ENCODE assay signal across 14 cellular contexts in genomic region chr6:17413313-17413750, GRCh38. TPM values are rescaled to one million over a fixed set of nuclear protein-coding genes. Genes with fewer than 3 reads are reported as not detected.
DNase-seq lines count a peak whose midpoint lies in the region; FAIRE-seq and TF ChIP-seq lines count a peak whose summit lies in the region.
"Had no signal": no experiment of that assay in that cellular context is flagged by ENCODE, and none has a peak within 500 bp of the region (broad histone marks: within the 10 kb centered on the region; RNA-seq: fewer than 3 reads in every experiment).

No MANE protein-coding gene starts in this region.

- no peaks in the 10 kb centered on the region for H3K36me3 ChIP-seq in keratinocyte (ENCODE audit: control insufficient read depth in 2 of 2, extremely low read depth in 1 of 2, insufficient read depth in 2 of 2, low read length in 2 of 2)

- H3K27ac ChIP-seq in keratinocyte (ENCODE audit: control insufficient read depth, insufficient read depth, low read length) (no peak overlapping the region), coronary artery (peak overlapping the region in 1 of 2 donors; percentile 11)
- H3K27ac ChIP-seq: PC-9 had no signal

- H3K27me3 Mint-ChIP-seq in HFFc6 (ENCODE audit: insufficient read depth), result peaks cover 2% of the 10 kb centered on the region

- no peak overlapping the region for H2AFZ ChIP-seq in keratinocyte (ENCODE audit: control insufficient read depth, low read length)
- H2AFZ ChIP-seq: PC-9 had no signal

- dilution Hi-C loops in keratinocyte (cut with MboI; ENCODE audit: extremely low pct_ligation_motif_present, low sequenced_read_pairs), result no loop called here

- peaks cover 18% of the 10 kb centered on the region for H3K4me1 ChIP-seq in keratinocyte (ENCODE audit: control insufficient read depth, extremely low read depth, insufficient read depth, low read length)

- POLR2A ChIA-PET in AG04449 (lab: Yijun Ruan, JAX), result no interaction called here

- no peak for TF ChIP-seq CTCF in AG04449 (IDR thresholded peaks at IDR 0.05; ENCODE audit: insufficient read depth, low read length, missing control alignments)
- TF ChIP-seq CTCF in HFFc6 (IDR thresholded peaks at IDR 0.05), result no peak
- TF ChIP-seq CTCF in astrocyte of the spinal cord (IDR thresholded peaks at IDR 0.05; ENCODE audit: low read depth, low read length), result no peak
- no peak for TF ChIP-seq CTCF in keratinocyte (optimal IDR thresholded peaks at IDR 0.05 in 1 of 3, IDR thresholded peaks at IDR 0.05 in 1 of 3, conservative IDR thresholded peaks at IDR 0.05 in 1 of 3; ENCODE audit: extremely low read depth in 1 of 3, insufficient read depth in 2 of 3, low read length in 3 of 3)
- no peak for TF ChIP-seq CTCF in coronary artery (IDR thresholded peaks at IDR 0.05)

- no peaks in the 10 kb centered on the region for H3K27me3 ChIP-seq in keratinocyte (ENCODE audit: control insufficient read depth, extremely low read depth, insufficient read depth, low read length)

- H3K36me3 Mint-ChIP-seq in HFFc6 (ENCODE audit: low read depth), result peaks cover 51% of the 10 kb centered on the region

- H3K4me3 Mint-ChIP-seq in HFFc6, result peak overlapping the region; percentile 79

- peak overlapping the region; percentile 3 for H3K4me2 ChIP-seq in keratinocyte (ENCODE audit: control insufficient read depth, extremely low read depth, insufficient read depth, low read depth, low read length)
- H3K4me2 ChIP-seq: PC-9 had no signal

- H3K4me3 ChIP-seq in AG04449 (ENCODE audit: low read depth, low read length) (no peak overlapping the region), astrocyte of the spinal cord (ENCODE audit: low read depth, low read length) (no peak overlapping the region), keratinocyte (ENCODE audit: control insufficient read depth in 2 of 3, extremely low read depth in 1 of 3, insufficient read depth in 2 of 3, low read depth in 1 of 3, low read length in 3 of 3) (no peak overlapping the region), coronary artery (no peak overlapping the region)
- H3K4me3 ChIP-seq: PC-9 had no signal

- no peak for FAIRE-seq in keratinocyte (lab: Jason Lieb, UNC)
- FAIRE-seq: endometrium had no signal

- H3K4me1 Mint-ChIP-seq in HFFc6 (ENCODE audit: low read depth), result peaks cover 73% of the 10 kb centered on the region

- H3K9ac ChIP-seq in keratinocyte (ENCODE audit: control insufficient read depth, extremely low read depth, insufficient read depth, low read length), result no peak overlapping the region

- no peaks in the 10 kb centered on the region for H3K9me1 ChIP-seq in keratinocyte (ENCODE audit: control insufficient read depth, extremely low read depth, insufficient read depth, low read length)

- peaks cover 24% of the 10 kb centered on the region for H3K79me2 ChIP-seq in keratinocyte (ENCODE audit: control insufficient read depth, insufficient read depth, low read length)

- H3K27ac Mint-ChIP-seq in HFFc6, result peak overlapping the region; percentile 94

- in situ Hi-C loops in astrocyte of the spinal cord (cut with HindIII; ENCODE audit: low sequenced_read_pairs), result no loop called here

- H4K20me1 ChIP-seq in keratinocyte (ENCODE audit: control insufficient read depth, extremely low read depth, insufficient read depth, low read length), result no peaks in the 10 kb centered on the region

- H3K9me3 ChIP-seq in keratinocyte (ENCODE audit: control insufficient read depth, low read depth, low read length), result peaks cover 3% of the 10 kb centered on the region

- peaks cover 6% of the 10 kb centered on the region; the same call in 1 of the 2 replicates for H3K9me3 Mint-ChIP-seq in HFFc6

- CTCF ChIA-PET in AG04449 (lab: Yijun Ruan, JAX), result interaction anchor here (0.7 kb wide), 1 partner anchor 171 kb away, joined by 4 read pairs; no protein-coding TSS in a partner anchor

- DNase-seq in AG04449 (ENCODE audit: low read depth, low spot score) (peak; percentile 65), HFFc6 (peak; percentile 76), astrocyte of the spinal cord (ENCODE audit: low read depth, low spot score) (peak; percentile 65), keratinocyte (ENCODE audit: low read depth, low spot score) (no peak), coronary artery (ENCODE audit: low spot score) (no peak), NCI-H345 (lab: John Stamatoyannopoulos, UW) (no peak), NCI-H446 treated with DMSO at 0.1 percent for 48 hours (lab: John Stamatoyannopoulos, UW) (no peak)
- no peak for DNase-seq in stimulated activated CD4-positive, alpha-beta T cell treated with anti-CD3 and anti-CD28 coated beads, Interleukin-2, amount 100 ng/mL, for 48 hours
- DNase-seq: activated gamma-delta T cell treated with Interleukin-2 at 50 U/mL for 16 hours; DMS79 treated with DMSO at 0.1 percent for 48 hours; NCI-H2227 treated with DMSO at 0.1 percent for 48 hours; PC-9; stimulated activated CD4-positive, alpha-beta T cell treated with anti-CD3 and anti-CD28 coated beads, Interleukin-12 subunit alpha, Interleukin-12 subunit beta, amount 100 ng/mL, for 4 hours had no signal

RNA-seq across cellular contexts. Expression of gene CAP2, which starts 19.9 kb away (rescaled TPM):
- total RNA-seq in HFFc6 (2021; fragmentation: NEBNext Ultra II Directional; extraction: Animal tissue kit (Norgen Biotek cat#: 25700)), result 10 to 100 TPM; 65.1 to 82.3 (median 67.9) TPM
- polyA plus RNA-seq in keratinocyte, result 9.1 to 12.1 TPM (median 11.0 TPM) in 3 replicates
- polyA plus RNA-seq in keratinocyte (2011; ENCODE audit: low read depth), result 9.1 TPM
- polyA plus RNA-seq in keratinocyte (2011; cell fraction: cytosol; rRNA removed), result 6.8 and 11.1 TPM in 2 replicates
- 18.3 and 19.3 TPM in 2 replicates for polyA plus RNA-seq in keratinocyte (2011; cell fraction: nucleus; rRNA removed)
- 4.2 and 6.5 TPM in 2 replicates for polyA plus RNA-seq in keratinocyte (2012; ENCODE audit: low replicate concordance)
- 7.4 to 9.7 TPM (median 9.0 TPM) in 3 replicates for polyA minus RNA-seq in keratinocyte
- polyA minus RNA-seq in keratinocyte (2011; cell fraction: cytosol; rRNA and poly(A)+ RNA removed), result 5.8 TPM
- 9.6 and 12.2 TPM in 2 replicates for polyA minus RNA-seq in keratinocyte (2011; cell fraction: nucleus; rRNA and poly(A)+ RNA removed)

Comparison
In these comparisons a context has a peak if more than half of its experiments do, and no peak if none do; other contexts are left out.
1. DNase-seq: peak in AG04449 (single experiment), HFFc6 (single experiment) and astrocyte of the spinal cord (single experiment); none in keratinocyte (single experiment), coronary artery (single experiment), stimulated activated CD4-positive, alpha-beta T cell treated with anti-CD3 and anti-CD28 coated beads, Interleukin-2, amount 100 ng/mL, for 48 hours (0 of 2), NCI-H345 (single experiment) and NCI-H446 treated with DMSO at 0.1 percent for 48 hours (single experiment).